Comparison of ENCODE assay signal across 24 cellular contexts in the genomic region with DNA sequence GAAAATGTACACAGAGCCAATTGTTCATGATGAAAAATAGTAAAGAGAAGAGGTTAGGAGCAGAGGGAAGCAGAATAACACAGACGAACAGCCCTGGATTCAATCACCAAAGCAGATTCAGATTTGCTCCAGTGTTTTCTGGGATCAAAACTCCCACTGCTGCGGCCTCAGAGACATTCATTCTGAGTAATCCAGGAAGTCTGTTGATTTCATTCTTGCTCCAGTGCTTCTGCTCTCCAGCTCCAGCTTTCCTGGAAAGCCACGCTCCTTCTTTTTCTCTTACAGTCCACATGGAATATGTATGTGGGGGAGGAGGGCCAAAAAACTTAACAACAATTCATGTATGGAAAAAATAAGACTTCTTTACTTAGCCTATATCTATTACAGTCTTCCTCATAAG. TPM values are rescaled to one million over a fixed set of nuclear protein-coding genes. Genes with fewer than 3 reads are reported as not detected.
DNase-seq lines count a peak whose midpoint lies in the region; ATAC-seq and TF ChIP-seq lines count a peak whose summit lies in the region.
"Had no signal": no experiment of that assay in that cellular context is flagged by ENCODE, and none has a peak within 500 bp of the region (broad histone marks: within the 10 kb centered on the region; RNA-seq: fewer than 3 reads in every experiment).

No MANE protein-coding gene starts in this region.

- intact Hi-C loops in breast epithelium (cut with DNase I; ENCODE audit: low total_unique reads), result no loop called here

- H3K27ac ChIP-seq in breast epithelium, result no peak overlapping the region
- H3K27ac ChIP-seq: A549, sigmoid colon had no signal

- TF ChIP-seq CTCF in AG10803 (conservative IDR thresholded peaks at IDR 0.05; ENCODE audit: low read length), result no peak
- TF ChIP-seq CTCF in fibroblast of mammary gland (conservative IDR thresholded peaks at IDR 0.05; ENCODE audit: control insufficient read depth, insufficient read depth, low read depth, low read length), result no peak
- no peak for TF ChIP-seq CTCF in mesothelial cell of epicardium (IDR thresholded peaks at IDR 0.05; ENCODE audit: unreplicated experiment)
- TF ChIP-seq CTCF in breast epithelium (IDR thresholded peaks at IDR 0.05), result no peak

- peak overlapping the region; percentile 16 for H3K27ac Mint-ChIP-seq in mesothelial cell of epicardium
- H3K27ac Mint-ChIP-seq: activated CD4-positive, alpha-beta T cell treated with anti-CD3 and anti-CD28 coated beads for 36 hours; activated naive CD8-positive, alpha-beta T cell treated with anti-CD3 and anti-CD28 coated beads for 36 hours; activated T-helper 17 cell treated with anti-CD3 and anti-CD28 coated beads, Interleukin-2, amount 50 U/mL, for 72 hours; CD14-positive monocyte; memory B cell; naive thymus-derived CD4-positive, alpha-beta T cell; T-cell had no signal

- peaks cover 10% of the 10 kb centered on the region for H3K9me3 Mint-ChIP-seq in mesothelial cell of epicardium

- peaks cover 14% of the 10 kb centered on the region for H3K9me3 ChIP-seq in MG63
- no peaks in the 10 kb centered on the region for H3K9me3 ChIP-seq in breast epithelium
- H3K9me3 ChIP-seq: A549, sigmoid colon had no signal

- no peaks in the 10 kb centered on the region for H3K4me1 ChIP-seq in breast epithelium
- H3K4me1 ChIP-seq: A549 had no signal

- no peak overlapping the region for H3K4me3 Mint-ChIP-seq in mesothelial cell of epicardium
- H3K4me3 Mint-ChIP-seq: activated CD4-positive, alpha-beta T cell treated with anti-CD3 and anti-CD28 coated beads for 36 hours; activated naive CD8-positive, alpha-beta T cell treated with anti-CD3 and anti-CD28 coated beads for 36 hours; activated T-helper 17 cell treated with anti-CD3 and anti-CD28 coated beads, Interleukin-2, amount 50 U/mL, for 72 hours; CD14-positive monocyte; memory B cell; naive thymus-derived CD4-positive, alpha-beta T cell; T-cell had no signal

- no peak overlapping the region for H3K4me3 ChIP-seq in AG10803 (ENCODE audit: low read length)
- H3K4me3 ChIP-seq in MG63, result no peak overlapping the region
- no peak overlapping the region for H3K4me3 ChIP-seq in fibroblast of mammary gland (ENCODE audit: control insufficient read depth, low read depth, low read length)
- no peak overlapping the region for H3K4me3 ChIP-seq in breast epithelium
- H3K4me3 ChIP-seq: A549, sigmoid colon had no signal

- no peak for TF ChIP-seq POLR2A in breast epithelium (IDR thresholded peaks at IDR 0.05)

- ATAC-seq in HG02852 (IDR thresholded peaks at IDR 0.05; ENCODE audit: unreplicated experiment) (no peak), HG02973 (IDR thresholded peaks at IDR 0.05; ENCODE audit: unreplicated experiment) (no peak)
- ATAC-seq: A549; activated CD4-positive, alpha-beta T cell treated with anti-CD3 and anti-CD28 coated beads for 36 hours; activated T-helper 17 cell treated with anti-CD3 and anti-CD28 coated beads, Interleukin-2, amount 50 U/mL, for 72 hours; naive thymus-derived CD4-positive, alpha-beta T cell; T-cell had no signal

- H3K36me3 Mint-ChIP-seq in mesothelial cell of epicardium, result peaks cover 3% of the 10 kb centered on the region
- H3K36me3 Mint-ChIP-seq: activated naive CD8-positive, alpha-beta T cell treated with anti-CD3 and anti-CD28 coated beads for 36 hours; CD14-positive monocyte; naive thymus-derived CD4-positive, alpha-beta T cell; T-cell had no signal

- no peaks in the 10 kb centered on the region for H3K27me3 ChIP-seq in MG63
- no peaks in the 10 kb centered on the region for H3K27me3 ChIP-seq in breast epithelium
- H3K27me3 ChIP-seq: sigmoid colon had no signal

- H3K36me3 ChIP-seq in MG63 (0 out of 2 replicates have a peak, but pooled peaks cover 5% of the 10 kb centered on the region), breast epithelium (no peaks in the 10 kb centered on the region)
- H3K36me3 ChIP-seq: sigmoid colon had no signal

- peaks cover 2% of the 10 kb centered on the region for H3K4me1 Mint-ChIP-seq in mesothelial cell of epicardium
- H3K4me1 Mint-ChIP-seq: activated CD4-positive, alpha-beta T cell treated with anti-CD3 and anti-CD28 coated beads for 36 hours; activated naive CD8-positive, alpha-beta T cell treated with anti-CD3 and anti-CD28 coated beads for 36 hours; memory B cell; naive thymus-derived CD4-positive, alpha-beta T cell; T-cell had no signal

- H3K27me3 Mint-ChIP-seq in mesothelial cell of epicardium (ENCODE audit: low read depth), result peaks cover 1% of the 10 kb centered on the region

- peak; percentile 46 for DNase-seq in AG10803 (ENCODE audit: low read depth)
- DNase-seq in MG63, result peak; percentile 55
- DNase-seq in fibroblast of mammary gland (ENCODE audit: low read depth), result peak; percentile 70
- DNase-seq in mesothelial cell of epicardium (ENCODE audit: low spot score in 2 of 2, unreplicated experiment in 2 of 2), result no peak
- DNase-seq in breast epithelium (ENCODE audit: low spot score in 2 of 2), result no peak
- DNase-seq in H4 (ENCODE audit: low spot score), result no peak
- DNase-seq: activated CD4-positive, alpha-beta T cell treated with anti-CD3 and anti-CD28 coated beads for 36 hours; activated naive CD8-positive, alpha-beta T cell treated with anti-CD3 and anti-CD28 coated beads for 36 hours; cortex of kidney; DMS 273 treated with DMSO at 0.1 percent for 48 hours; H7; hypothalamus; naive thymus-derived CD4-positive, alpha-beta T cell; NCI-H1694; NCI-H774; SIG-M5; sigmoid colon; T-cell had no signal

RNA-seq across cellular contexts. Expression of gene UST, which starts 26.5 kb away (rescaled TPM):
- total RNA-seq in MG63 (2014; rRNA removed; shearing (Covaris generic); ENCODE audit: low replicate concordance), result 15.2 and 22.0 TPM in 2 replicates
- total RNA-seq in mesothelial cell of epicardium, result 5.9 to 6.6 TPM (median 6.3 TPM) in 3 replicates
- total RNA-seq in breast epithelium, result 10 to 100 TPM; 10.5 to 28.8 (median 13.2) TPM
- 9.3 and 11.7 TPM in 2 replicates for total RNA-seq in H4 (2014; rRNA removed; shearing (Covaris generic))

Comparison
In these comparisons a context has a peak if more than half of its experiments do, and no peak if none do; other contexts are left out.
1. DNase-seq: peak in AG10803 (single experiment), MG63 (single experiment) and fibroblast of mammary gland (single experiment); none in mesothelial cell of epicardium (0 of 2), breast epithelium (0 of 2) and H4 (single experiment).